In the genomic region with DNA sequence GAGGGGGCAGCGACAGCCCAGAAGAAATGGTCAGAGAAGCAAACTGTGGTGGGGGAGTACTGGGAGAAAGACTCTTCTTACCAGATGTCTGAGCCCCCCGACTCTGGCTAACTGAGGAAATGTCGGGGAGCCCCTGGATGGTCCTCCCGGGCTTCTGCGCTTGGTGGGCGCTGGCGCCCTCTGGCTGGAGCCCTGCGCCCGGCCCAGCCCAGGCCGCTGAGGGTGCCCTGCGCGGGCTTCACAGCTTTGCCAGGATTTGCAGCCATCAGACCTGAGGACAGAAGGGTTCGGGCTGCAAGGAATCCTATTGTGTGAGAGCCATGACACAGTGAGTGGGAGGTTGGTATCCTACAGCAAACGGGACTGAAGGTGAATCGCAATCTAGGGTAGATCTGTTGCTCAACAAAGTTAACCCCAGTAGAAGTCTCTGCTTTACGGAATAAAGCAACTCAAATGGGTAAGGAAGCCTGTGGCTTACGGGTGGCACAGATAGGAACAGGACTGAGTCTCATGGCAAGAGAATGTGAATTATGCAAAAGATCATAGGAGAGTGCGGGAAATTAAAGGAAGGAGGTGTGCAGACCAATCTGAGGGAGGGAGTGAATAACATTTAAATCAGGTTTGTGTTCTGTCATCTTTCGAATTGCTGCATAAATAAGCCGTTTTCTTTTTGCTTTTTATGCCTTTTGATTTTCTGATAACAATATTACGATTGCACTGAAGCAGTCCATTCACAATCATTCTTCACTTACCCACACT, we compare ENCODE assay signal across 8 cellular contexts. TPM values are rescaled to one million over a fixed set of nuclear protein-coding genes. Genes with fewer than 3 reads are reported as not detected.
DNase-seq lines count a peak whose midpoint lies in the region; ATAC-seq and TF ChIP-seq lines count a peak whose summit lies in the region.

No MANE protein-coding gene starts in this region.

- H3K27ac Mint-ChIP-seq in H9 = no peak overlapping the region
- no peak overlapping the region for H3K27ac Mint-ChIP-seq in brain

- peak; percentile 64 for TF ChIP-seq CTCF in H9 (conservative IDR thresholded peaks at IDR 0.05)
- TF ChIP-seq CTCF in brain (conservative IDR thresholded peaks at IDR 0.05) = peak; percentile 71 to 75
- TF ChIP-seq CTCF in psoas muscle (IDR thresholded peaks at IDR 0.05) = peak; percentile 75

- H2BK15ac ChIP-seq in H9 (ENCODE audit: low read depth, low read length) = no peak overlapping the region; the same call in 1 of the 2 replicates

- no peaks in the 10 kb centered on the region for H3K79me2 ChIP-seq in H9 (ENCODE audit: insufficient read depth, low read length)

- H2BK5ac ChIP-seq in H9 (ENCODE audit: insufficient read length, low read length) = no peak overlapping the region

- no peak overlapping the region for H2AK5ac ChIP-seq in H9 (ENCODE audit: insufficient read length, low read length)

- DNase-seq in DMS 273 (lab: John Stamatoyannopoulos, UW; ENCODE audit: unreplicated experiment) = peak; percentile 63
- DNase-seq in DMS 273 treated with DMSO at 0.1 percent for 48 hours (lab: John Stamatoyannopoulos, UW) = no peak
- peak; percentile 71 for DNase-seq in H9
- peak; percentile 68 for DNase-seq in NCI-H510A (lab: John Stamatoyannopoulos, UW)
- peak; percentile 33 for DNase-seq in iPS DF 4.7 (ENCODE audit: extremely low read depth, low spot score)
- DNase-seq in psoas muscle = peak; percentile 57 to 68
- no peak for DNase-seq in SK-N-DZ (ENCODE audit: low spot score)

- peak overlapping the region; percentile 2 for H2AFZ ChIP-seq in H9 (ENCODE audit: low read length)

- H3K36me3 Mint-ChIP-seq in H9 (ENCODE audit: insufficient read depth in 1 of 3, low read depth in 3 of 3) (no peaks in the 10 kb centered on the region), brain (no peaks in the 10 kb centered on the region)

- intact Hi-C loops in psoas muscle (cut with DNase I) = loop anchor here (2.0 to 10.0 kb wide), 6 partner anchors 55 to 270 kb away; no protein-coding TSS in a partner anchor

- no peak overlapping the region for H4K91ac ChIP-seq in H9 (ENCODE audit: insufficient read length, low read depth, low read length)

- H3K4me3 ChIP-seq in psoas muscle = peak overlapping the region; percentile 81

- H3K27me3 Mint-ChIP-seq in H9 (ENCODE audit: low read depth) (peaks cover 53% of the 10 kb centered on the region), brain (peaks cover 48% of the 10 kb centered on the region)

- H3K4me3 Mint-ChIP-seq in H9 (peak overlapping the region; percentile 58 to 70), brain (peak overlapping the region; percentile 52 to 86 (median 65))

- H3K27me3 ChIP-seq in H9 (ENCODE audit: insufficient read depth, low read length) = peaks cover 4% of the 10 kb centered on the region; the same call in 1 of the 2 replicates
- no peaks in the 10 kb centered on the region for H3K27me3 ChIP-seq in psoas muscle (ENCODE audit: insufficient read depth in 3 of 3, low read length in 2 of 3)

- H3K18ac ChIP-seq in H9 (ENCODE audit: insufficient read length, low read depth, low read length) = no peak overlapping the region

- H3K56ac ChIP-seq in H9 (ENCODE audit: insufficient read length, low read depth, low read length) = no peak overlapping the region

- peaks cover 13% of the 10 kb centered on the region for H3K23me2 ChIP-seq in H9 (ENCODE audit: insufficient read length, low read depth, low read length, poor library complexity, severe bottlenecking)

- no peak overlapping the region for H3K14ac ChIP-seq in H9 (ENCODE audit: insufficient read depth, low read length)

- H3K23ac ChIP-seq in H9 (ENCODE audit: insufficient read length, low read depth, low read length) = no peak overlapping the region

- no peak overlapping the region for H2BK20ac ChIP-seq in H9 (ENCODE audit: low read depth, low read length, poor library complexity, severe bottlenecking)

- peak overlapping the region; percentile 89 for H3K4me2 ChIP-seq in H9 (ENCODE audit: insufficient read depth, insufficient read length, low read length)

- H2BK120ac ChIP-seq in H9 (ENCODE audit: low read depth, low read length, poor library complexity, severe bottlenecking) = no peak overlapping the region

- no peaks in the 10 kb centered on the region for H4K20me1 ChIP-seq in H9 (ENCODE audit: control insufficient read depth, insufficient read depth, insufficient read length)

- H3K27ac ChIP-seq in H9 (ENCODE audit: insufficient read length, low read depth, low read length) = no peak overlapping the region
- peak overlapping the region; percentile 70 for H3K27ac ChIP-seq in psoas muscle

- no peaks in the 10 kb centered on the region for H3K79me1 ChIP-seq in H9 (ENCODE audit: insufficient read depth, low read depth, low read length, poor library complexity, severe bottlenecking)

- H3K9me3 Mint-ChIP-seq in H9 (no peaks in the 10 kb centered on the region), brain (no peaks in the 10 kb centered on the region)

- H3K9me3 ChIP-seq in H9 (ENCODE audit: control insufficient read depth, low read depth, low read length) (no peaks in the 10 kb centered on the region), psoas muscle (no peaks in the 10 kb centered on the region)

- peak; percentile 87 to 91 (median 90) for ATAC-seq in psoas muscle

- WGBS in H9 (ENCODE audit: extremely low coverage, insufficient read length, low lambda C conversion rate) = no CpG with 5 or more reads among the region's 21 CpGs
- 11 to 17% (median 12%) methylated on average over 20 to 21 of the region's 21 CpGs for WGBS in psoas muscle, 3 donors

- H3K9ac ChIP-seq in H9 (ENCODE audit: extremely low read depth, insufficient read length, low read length) = peak overlapping the region; percentile 25

- no peaks in the 10 kb centered on the region for H3K36me3 ChIP-seq in psoas muscle (ENCODE audit: insufficient read depth in 1 of 2, low read depth in 1 of 2)

- no peak overlapping the region for H4K5ac ChIP-seq in H9 (ENCODE audit: insufficient read length, low read depth, low read length)

- no peak overlapping the region for H2BK12ac ChIP-seq in H9 (ENCODE audit: insufficient read length, low read depth, low read length)

- H3T11ph ChIP-seq in H9 (ENCODE audit: low read length) = no peak overlapping the region

- H4K8ac ChIP-seq in H9 (replicated peaks; ENCODE audit: insufficient read length, low read depth, low read length) = no peak overlapping the region

- no peak overlapping the region for H3K4ac ChIP-seq in H9 (ENCODE audit: low read depth, low read length)

- H3K4me1 ChIP-seq in H9 (ENCODE audit: insufficient read depth, low read length) (peaks cover 7% of the 10 kb centered on the region; the same call in 1 of the 2 replicates), psoas muscle (no peaks in the 10 kb centered on the region)

- H3K4me1 Mint-ChIP-seq in H9 = peaks cover 28 to 29% of the 10 kb centered on the region in 2 experiments
- H3K4me1 Mint-ChIP-seq in brain = peaks cover 16% of the 10 kb centered on the region

RNA-seq across cellular contexts. Expression of gene RCAN2, which starts 0.7 kb away (rescaled TPM):
- 3.0 TPM in 2 replicates for total RNA-seq in H9 (2021)
- polyA plus RNA-seq in brain (ENCODE audit: insufficient read depth, low read depth, low replicate concordance) = 33.2 TPM
- 100 to 1,000 TPM in 1 of 4 donors, 10 to 100 TPM in 3; 13.2 to 108 (median 50.8) TPM for total RNA-seq in psoas muscle
- 10 to 100 TPM in 2 of 3 donors, 1 to 10 TPM in 1; 2.6 to 20.0 (median 15.8) TPM for polyA plus RNA-seq in psoas muscle
- polyA plus RNA-seq in SK-N-DZ (2014; cell fraction: cytosol; rRNA removed) = not detected in 2 replicates
- 0.06 and 0.32 TPM in 2 replicates for polyA plus RNA-seq in SK-N-DZ (2014; cell fraction: nucleus; rRNA removed)

Comparison
In these comparisons a context has a peak if more than half of its experiments do, and no peak if none do; other contexts are left out.
1. DNase-seq: peak in DMS 273 (single experiment), H9 (single experiment), NCI-H510A (single experiment), iPS DF 4.7 (single experiment) and psoas muscle (2 of 2); none in DMS 273 treated with DMSO at 0.1 percent for 48 hours (single experiment) and SK-N-DZ (single experiment).
2. Peak in every context shown above with its lines, with median percentiles within 50 percentile points of each other: CTCF ChIP-seq.